ENCODE assay signal across 8 cellular contexts in the genomic region with DNA sequence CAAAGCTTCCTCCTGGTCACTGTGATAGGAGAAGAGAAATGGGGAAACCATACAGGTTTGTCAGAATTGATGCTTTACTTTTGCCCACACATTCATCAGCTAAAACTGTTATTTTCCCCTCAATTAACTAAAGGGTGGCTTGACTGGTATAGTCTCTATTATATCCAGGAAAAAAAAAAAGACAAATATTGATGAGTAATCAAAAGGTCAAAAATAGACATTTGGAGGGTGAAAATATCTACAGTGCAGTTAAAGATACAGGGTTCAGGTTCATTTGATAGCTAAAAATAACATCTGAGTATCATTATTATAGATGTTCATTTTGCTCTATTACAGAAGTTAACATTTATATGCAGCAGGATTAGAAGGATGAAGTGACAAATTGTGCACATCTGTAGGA.
"Had no signal": no experiment of that assay in that cellular context is flagged by ENCODE, and none has a peak within 500 bp of the region (broad histone marks: within the 10 kb centered on the region; RNA-seq: fewer than 3 reads in every experiment).

No MANE protein-coding gene starts in this region.

- ATAC-seq: GM12878 had no signal

- DNase-seq: GDM1, GF-D8 had no signal

- H3K4me3 ChIP-seq: GM12878 had no signal

- FAIRE-seq: G401.6, GM12878, GM12891, GM12892, GM18507, GM19239 had no signal
